ENCODE assay signal across 19 cellular contexts in genomic region chr7:93249749-93250148, GRCh38. TPM values are rescaled to one million over a fixed set of nuclear protein-coding genes. Genes with fewer than 3 reads are reported as not detected.
DNase-seq lines count a peak whose midpoint lies in the region; ATAC-seq and TF ChIP-seq lines count a peak whose summit lies in the region.
"Had no signal": no experiment of that assay in that cellular context is flagged by ENCODE, and none has a peak within 500 bp of the region (broad histone marks: within the 10 kb centered on the region; RNA-seq: fewer than 3 reads in every experiment).

No MANE protein-coding gene starts in this region.

- H3K4me3 ChIP-seq in cardiac muscle cell = no peak overlapping the region
- no peak overlapping the region for H3K4me3 ChIP-seq in right cardiac atrium (ENCODE audit: low read length)
- no peak overlapping the region for H3K4me3 ChIP-seq in brain microvascular endothelial cell (ENCODE audit: low read depth, low read length)
- H3K4me3 ChIP-seq: thyroid gland had no signal

- H3K36me3 ChIP-seq in cardiac muscle cell (no peaks in the 10 kb centered on the region), brain microvascular endothelial cell (replicated peaks) (no peaks in the 10 kb centered on the region)
- H3K36me3 ChIP-seq: thyroid gland had no signal

- peak; percentile 73 to 81 for DNase-seq in cardiac muscle cell (ENCODE audit: low read depth in 1 of 2, low spot score in 1 of 2)
- no peak for DNase-seq in right cardiac atrium
- peak; percentile 72 for DNase-seq in brain microvascular endothelial cell
- peak; percentile 31 for DNase-seq in iPS-NIHi7 (ENCODE audit: extremely low spot score)
- no peak for DNase-seq in NCI-H2107 (lab: John Stamatoyannopoulos, UW)
- no peak for DNase-seq in AML-193 (lab: John Stamatoyannopoulos, UW)
- DNase-seq in NCI-H2107 treated with DMSO at 0.1 percent for 48 hours (lab: John Stamatoyannopoulos, UW; ENCODE audit: unreplicated experiment) = no peak
- DNase-seq: 8988T; CD4-positive, CD25-positive, alpha-beta regulatory T cell; DMS79; NCI-H2029 treated with DMSO at 0.1 percent for 48 hours; NCI-H510A treated with DMSO at 0.1 percent for 48 hours; SIG-M5; thyroid gland had no signal

- H3K27ac ChIP-seq in cardiac muscle cell (no peak overlapping the region), right cardiac atrium (ENCODE audit: low read length) (no peak overlapping the region), brain microvascular endothelial cell (no peak overlapping the region)
- H3K27ac ChIP-seq: thyroid gland had no signal

- intact Hi-C loops in right cardiac atrium (cut with DNase I) = no loop called here

- H3K9me3 ChIP-seq in cardiac muscle cell (ENCODE audit: low read depth) (no peaks in the 10 kb centered on the region), right cardiac atrium (ENCODE audit: control insufficient read depth, low read length) (no peaks in the 10 kb centered on the region)
- H3K9me3 ChIP-seq: thyroid gland had no signal

- H3K27me3 ChIP-seq in cardiac muscle cell (no peaks in the 10 kb centered on the region), right cardiac atrium (ENCODE audit: control insufficient read depth, insufficient read depth) (no peaks in the 10 kb centered on the region), brain microvascular endothelial cell (replicated peaks) (no peaks in the 10 kb centered on the region)
- H3K27me3 ChIP-seq: thyroid gland had no signal

- in situ Hi-C loops in brain microvascular endothelial cell (cut with HindIII; ENCODE audit: low pct_ligation_motif_present, low sequenced_read_pairs) = no loop called here

- TF ChIP-seq CTCF in cardiac muscle cell (IDR thresholded peaks at IDR 0.05; ENCODE audit: low read depth, low read length) (no peak), brain microvascular endothelial cell (IDR thresholded peaks at IDR 0.05; ENCODE audit: low read depth, low read length, missing control alignments) (no peak)

- 38% methylated on average over 4 of the region's 4 CpGs for WGBS in right cardiac atrium

- ATAC-seq in right cardiac atrium (no peak), HG02970 (IDR thresholded peaks at IDR 0.05; ENCODE audit: low FRiP score, unreplicated experiment) (no peak)
- ATAC-seq: activated CD4-positive, CD25-positive, alpha-beta regulatory T cell treated with anti-CD3 and anti-CD28 coated beads, Interleukin-2, amount 50 U/mL, for 24 hours; activated T-helper 17 cell treated with anti-CD3 and anti-CD28 coated beads, Interleukin-2, amount 50 U/mL, for 72 hours; stimulated activated effector memory CD8-positive, alpha-beta T cell treated with anti-CD3 and anti-CD28 coated beads, Interleukin-12 subunit alpha, Interleukin-12 subunit beta, amount 100 ng/mL, for 72 hours had no signal

- H3K4me1 ChIP-seq in cardiac muscle cell (ENCODE audit: low read depth) (no peaks in the 10 kb centered on the region), right cardiac atrium (ENCODE audit: control insufficient read depth, insufficient read depth, low read length) (no peaks in the 10 kb centered on the region)
- H3K4me1 ChIP-seq: thyroid gland had no signal

RNA-seq across cellular contexts. Expression of gene VPS50, which starts 17.6 kb away (rescaled TPM):
- 15.6 and 22.2 TPM in 2 replicates for total RNA-seq in cardiac muscle cell
- polyA plus RNA-seq in cardiac muscle cell = 10.0 and 14.9 TPM in 2 replicates
- total RNA-seq in right cardiac atrium = 10 to 100 TPM; 14.3 to 23.0 (median 22.0) TPM
- 6.4 TPM for polyA plus RNA-seq in right cardiac atrium

RNA-seq across cellular contexts. Expression of gene HEPACAM2, which starts 23.5 kb away (rescaled TPM):
- not detected in 2 replicates for total RNA-seq in cardiac muscle cell
- not detected in 2 replicates for polyA plus RNA-seq in cardiac muscle cell
- not detected for total RNA-seq in right cardiac atrium
- polyA plus RNA-seq in right cardiac atrium = not detected
- total RNA-seq: activated T-helper 17 cell treated with anti-CD3 and anti-CD28 coated beads, Interleukin-2, amount 50 U/mL, for 72 hours; CD4-positive, CD25-positive, alpha-beta regulatory T cell; neural crest cell had no signal
- polyA plus RNA-seq: CD4-positive, CD25-positive, alpha-beta regulatory T cell had no signal

Comparison
In these comparisons a context has a peak if more than half of its experiments do, and no peak if none do; other contexts are left out.
1. DNase-seq: peak in cardiac muscle cell (2 of 2), brain microvascular endothelial cell (single experiment) and iPS-NIHi7 (single experiment); none in right cardiac atrium (0 of 3), NCI-H2107 (single experiment), AML-193 (0 of 2) and NCI-H2107 treated with DMSO at 0.1 percent for 48 hours (single experiment).